ENCODE assay signal across 8 cellular contexts in the genomic region with DNA sequence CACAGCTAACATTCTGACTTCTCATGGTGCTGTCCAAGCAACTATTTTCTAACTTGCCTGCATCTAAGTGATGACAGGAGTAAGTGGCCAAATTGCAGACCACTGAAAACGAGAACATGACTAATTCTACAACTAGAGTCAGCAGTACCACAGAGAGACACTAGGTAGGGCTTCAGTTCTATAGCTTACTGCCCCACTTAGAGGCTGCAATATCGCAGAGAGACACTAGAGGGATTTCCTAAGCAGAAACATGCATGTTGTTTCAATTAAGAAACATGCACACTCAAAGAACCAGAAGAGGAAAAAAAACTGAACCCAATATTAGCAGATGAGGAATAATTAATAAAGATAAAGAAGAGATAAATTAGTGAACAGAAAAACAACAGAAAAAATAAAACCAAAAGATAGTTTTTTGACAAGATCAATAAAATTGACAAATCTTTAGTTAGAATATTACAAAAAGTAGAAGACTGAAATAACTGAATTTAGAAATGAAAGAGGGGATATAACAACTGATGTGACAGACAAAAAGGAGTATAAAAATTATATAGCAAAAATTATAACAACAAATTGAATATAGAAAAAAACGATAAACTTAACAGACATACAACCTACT.
DNase-seq lines count a peak whose midpoint lies in the region; ATAC-seq and TF ChIP-seq lines count a peak whose summit lies in the region.

No MANE protein-coding gene starts in this region.

- H3K36me3 ChIP-seq in colonic mucosa (no peaks in the 10 kb centered on the region), lower lobe of right lung (no peaks in the 10 kb centered on the region)

- intact Hi-C loops in colonic mucosa (cut with DNase I) (no loop called here), lower lobe of right lung (cut with DNase I) (no loop called here)

- H3K9ac ChIP-seq in colonic mucosa (ENCODE audit: low read depth in 2 of 2, low read length in 2 of 2) = no peak overlapping the region

- TF ChIP-seq CTCF in colonic mucosa (IDR thresholded peaks at IDR 0.05) (peak; percentile 98), lower lobe of right lung (IDR thresholded peaks at IDR 0.05) (peak; percentile 89)

- ATAC-seq in HG02852 (IDR thresholded peaks at IDR 0.05; ENCODE audit: unreplicated experiment) (peak; percentile 100), lower lobe of right lung (peak; percentile 83 to 91)

- DNase-seq in activated gamma-delta T cell treated with Interleukin-2 at 50 U/mL for 16 hours (peak; percentile 34), activated gamma-delta T cell (lab: John Stamatoyannopoulos, UW) (no peak), RKO (ENCODE audit: low spot score) (peak; percentile 90), colonic mucosa (peak; percentile 65), lower lobe of right lung (no peak), ureter (ENCODE audit: low spot score) (peak; percentile 74), kidney glomerular epithelial cell (lab: John Stamatoyannopoulos, UW) (no peak)

- no peak overlapping the region for H3K27ac ChIP-seq in colonic mucosa
- no peak overlapping the region for H3K27ac ChIP-seq in lower lobe of right lung

- H3K4me3 ChIP-seq in colonic mucosa (no peak overlapping the region), lower lobe of right lung (no peak overlapping the region)

- H3K27me3 ChIP-seq in colonic mucosa = no peaks in the 10 kb centered on the region
- H3K27me3 ChIP-seq in lower lobe of right lung (ENCODE audit: low read depth) = no peaks in the 10 kb centered on the region

- H3K4me1 ChIP-seq in colonic mucosa (no peaks in the 10 kb centered on the region), lower lobe of right lung (no peaks in the 10 kb centered on the region)

- H3K9me3 ChIP-seq in colonic mucosa (no peaks in the 10 kb centered on the region), lower lobe of right lung (no peaks in the 10 kb centered on the region)

Comparison
In these comparisons a context has a peak if more than half of its experiments do, and no peak if none do; other contexts are left out.
1. DNase-seq: peak in activated gamma-delta T cell treated with Interleukin-2 at 50 U/mL for 16 hours (single experiment), RKO (single experiment), colonic mucosa (single experiment) and ureter (single experiment); none in activated gamma-delta T cell (single experiment), lower lobe of right lung (single experiment) and kidney glomerular epithelial cell (single experiment).